10 cellular contexts compared by ENCODE assay signal in the genomic region with DNA sequence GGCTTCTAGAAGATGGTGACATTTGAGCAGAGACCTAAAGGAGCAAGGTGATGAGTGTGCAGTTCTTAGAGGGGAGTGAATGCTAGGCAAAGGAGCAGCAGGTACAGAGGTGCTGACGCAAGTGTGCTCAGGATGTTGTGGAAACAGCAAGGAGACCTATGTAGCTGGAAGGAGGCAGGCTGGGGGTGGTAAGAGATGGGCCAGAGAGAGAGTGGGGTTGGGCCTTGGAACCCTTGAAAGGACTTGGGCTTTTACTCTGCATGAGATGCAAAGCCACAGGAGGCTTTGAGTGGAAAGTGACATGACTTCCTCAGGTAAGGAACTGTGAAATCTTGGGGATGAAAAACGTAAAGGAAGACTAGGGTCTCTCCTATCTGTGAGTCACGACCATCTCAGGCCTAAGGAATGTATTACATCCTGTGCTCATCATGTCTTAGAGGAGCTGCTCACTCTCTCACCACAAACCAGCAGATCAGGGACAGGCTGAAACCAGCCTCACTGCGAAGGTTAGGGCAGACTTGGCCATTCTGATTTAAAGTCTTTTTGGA.
DNase-seq lines count a peak whose midpoint lies in the region; FAIRE-seq and TF ChIP-seq lines count a peak whose summit lies in the region.
"Had no signal": no experiment of that assay in that cellular context is flagged by ENCODE, and none has a peak within 500 bp of the region (broad histone marks: within the 10 kb centered on the region; RNA-seq: fewer than 3 reads in every experiment).

No MANE protein-coding gene starts in this region.

- no peaks in the 10 kb centered on the region for H3K27me3 ChIP-seq in bronchial epithelial cell (ENCODE audit: control insufficient read depth, insufficient read depth, low read length)
- H3K27me3 ChIP-seq in sigmoid colon = no peaks in the 10 kb centered on the region
- H3K27me3 ChIP-seq: colonic mucosa had no signal

- DNase-seq in GM12891 (ENCODE audit: insufficient read length, low spot score) (no peak), MV-4-11 (lab: John Stamatoyannopoulos, UW) (peak; percentile 17), bronchial epithelial cell (ENCODE audit: low read depth) (peak; percentile 99), sigmoid colon (no peak), anterior cingulate cortex (lab: John Stamatoyannopoulos, UW) (no peak), iPS-NIHi11 (ENCODE audit: low spot score) (no peak), NCI-H526 treated with DMSO at 0.1 percent for 48 hours (lab: John Stamatoyannopoulos, UW) (no peak)
- no peak for DNase-seq in activated effector memory CD4-positive, alpha-beta T cell treated with anti-CD3 and anti-CD28 coated beads, Interleukin-2, amount 50 U/mL, for 16 hours
- DNase-seq: colonic mucosa, nucleus accumbens had no signal

- peaks cover 0 to 43% (median 34%) of the 10 kb centered on the region in 4 donors for H3K4me1 ChIP-seq in sigmoid colon

- H3K4me3 ChIP-seq in bronchial epithelial cell (ENCODE audit: low read depth, low read length) = no peak overlapping the region
- no peak overlapping the region for H3K4me3 ChIP-seq in sigmoid colon
- H3K4me3 ChIP-seq: colonic mucosa had no signal

- intact Hi-C loops in sigmoid colon (cut with DNase I) = no loop called here

- no peak for TF ChIP-seq EP300 in sigmoid colon (IDR thresholded peaks at IDR 0.05)

- TF ChIP-seq POLR2A in GM12891 (IDR thresholded peaks at IDR 0.05; ENCODE audit: low read depth, low read length) (no peak), sigmoid colon (IDR thresholded peaks at IDR 0.05) (no peak)

- H3K36me3 ChIP-seq in bronchial epithelial cell (ENCODE audit: control insufficient read depth, insufficient read depth, low read length) (peaks cover 2% of the 10 kb centered on the region), sigmoid colon (peaks cover 0 to 2% (median 0%) of the 10 kb centered on the region in 4 donors)
- H3K36me3 ChIP-seq: colonic mucosa had no signal

- FAIRE-seq in GM12891 (lab: Jason Lieb, UNC) (peak; percentile 59), bronchial epithelial cell (lab: Jason Lieb, UNC) (peak; percentile 95)

- WGBS in sigmoid colon, 2 donors = 33 to 86% methylated on average over 4 of the region's 4 CpGs

- TF ChIP-seq CTCF in bronchial epithelial cell (IDR thresholded peaks at IDR 0.05; ENCODE audit: insufficient read depth, low read length, severe bottlenecking) (no peak), sigmoid colon (IDR thresholded peaks at IDR 0.05) (no peak)

- no peaks in the 10 kb centered on the region for H3K9me3 ChIP-seq in sigmoid colon
- H3K9me3 ChIP-seq: colonic mucosa had no signal

- peak overlapping the region in 3 of 4 donors; percentile 21 to 94 (median 47) for H3K27ac ChIP-seq in sigmoid colon
- H3K27ac ChIP-seq: colonic mucosa had no signal

TF ChIP-seq in GM12891, 5 proteins besides CTCF, POLR2A, EP300 and RAD21:
- TF ChIP-seq TAF1 (IDR thresholded peaks at IDR 0.05; ENCODE audit: low read depth, low read length) = no peak
- TF ChIP-seq POLR2AphosphoS5 (IDR thresholded peaks at IDR 0.05; ENCODE audit: low read depth, low read length) = no peak
- TF ChIP-seq PAX5 (IDR thresholded peaks at IDR 0.05; ENCODE audit: insufficient read depth, low read length, severe bottlenecking) = no peak
- no peak for TF ChIP-seq SPI1 (IDR thresholded peaks at IDR 0.05; ENCODE audit: low read depth, low read length)
- TF ChIP-seq POU2F2 (IDR thresholded peaks at IDR 0.05; ENCODE audit: low read depth, low read length) = no peak

Comparison
In these comparisons a context has a peak if more than half of its experiments do, and no peak if none do; other contexts are left out.
1. DNase-seq: peak in MV-4-11 (single experiment) and bronchial epithelial cell (single experiment); none in GM12891 (single experiment), sigmoid colon (single experiment), anterior cingulate cortex (0 of 58), activated effector memory CD4-positive, alpha-beta T cell treated with anti-CD3 and anti-CD28 coated beads, Interleukin-2, amount 50 U/mL, for 16 hours (single experiment), iPS-NIHi11 (single experiment) and NCI-H526 treated with DMSO at 0.1 percent for 48 hours (single experiment).